Comparison of ENCODE assay signal across 18 cellular contexts in genomic region chr2:11495844-11496271, GRCh38. TPM values are rescaled to one million over a fixed set of nuclear protein-coding genes. Genes with fewer than 3 reads are reported as not detected.
DNase-seq lines count a peak whose midpoint lies in the region; ATAC-seq and TF ChIP-seq lines count a peak whose summit lies in the region.
"Had no signal": no experiment of that assay in that cellular context is flagged by ENCODE, and none has a peak within 500 bp of the region (broad histone marks: within the 10 kb centered on the region; RNA-seq: fewer than 3 reads in every experiment).

No MANE protein-coding gene starts in this region.

- H3K36me3 ChIP-seq in HUES64 (ENCODE audit: insufficient read depth, low read length) = no peaks in the 10 kb centered on the region

- H3K4me3 Mint-ChIP-seq in osteocyte (ENCODE audit: unreplicated experiment) = no peak overlapping the region
- H3K4me3 Mint-ChIP-seq: activated naive CD8-positive, alpha-beta T cell treated with anti-CD3 and anti-CD28 coated beads, Interleukin-2, amount 50 U/mL, for 24 hours; stimulated activated memory B cell treated with anti-CD40 and anti-IgM and Interleukin-4, amounts not matched to agents 10 μg/mL and 1 μg/mL and 100 μg/mL, for 72 hours had no signal

- no peaks in the 10 kb centered on the region for H3K9me3 ChIP-seq in HUES64 (ENCODE audit: insufficient read depth, low read depth, low read length)
- no peaks in the 10 kb centered on the region for H3K9me3 ChIP-seq in right cardiac atrium (ENCODE audit: control insufficient read depth, low read length)

- intact Hi-C loops in right cardiac atrium (cut with DNase I) = no loop called here

- peaks cover 50% of the 10 kb centered on the region for H3K27me3 Mint-ChIP-seq in osteocyte (ENCODE audit: unreplicated experiment)

- H3K9me3 Mint-ChIP-seq in osteocyte (ENCODE audit: unreplicated experiment) = no peaks in the 10 kb centered on the region
- H3K9me3 Mint-ChIP-seq: activated naive CD8-positive, alpha-beta T cell treated with anti-CD3 and anti-CD28 coated beads, Interleukin-2, amount 50 U/mL, for 24 hours; stimulated activated memory B cell treated with anti-CD40 and anti-IgM and Interleukin-4, amounts not matched to agents 10 μg/mL and 1 μg/mL and 100 μg/mL, for 72 hours had no signal

- ATAC-seq in right cardiac atrium = peak; percentile 35 to 69
- ATAC-seq in esophagus mucosa = no peak
- ATAC-seq in HG03565 (IDR thresholded peaks at IDR 0.05; ENCODE audit: unreplicated experiment) = no peak
- ATAC-seq: activated naive CD8-positive, alpha-beta T cell treated with anti-CD3 and anti-CD28 coated beads, Interleukin-2, amount 50 U/mL, for 24 hours; foreskin keratinocyte; stimulated activated memory B cell treated with anti-CD40 and anti-IgM and Interleukin-4, amounts not matched to agents 10 μg/mL and 1 μg/mL and 100 μg/mL, for 72 hours had no signal

- peaks cover 10% of the 10 kb centered on the region for H3K4me1 Mint-ChIP-seq in osteocyte (ENCODE audit: unreplicated experiment)
- H3K4me1 Mint-ChIP-seq: activated naive CD8-positive, alpha-beta T cell treated with anti-CD3 and anti-CD28 coated beads, Interleukin-2, amount 50 U/mL, for 24 hours had no signal

- no peak overlapping the region for H3K9ac ChIP-seq in HUES64 (ENCODE audit: low read depth, low read length)

- H3K27ac ChIP-seq in HUES64 (ENCODE audit: low read depth, low read length) (peak overlapping the region; percentile 63; the same call in 1 of the 2 replicates), angular gyrus (ENCODE audit: low read depth, low read length) (peak overlapping the region; percentile 50), right cardiac atrium (ENCODE audit: low read length) (peak overlapping the region; percentile 98)
- H3K27ac ChIP-seq: foreskin keratinocyte, VCaP had no signal

- H3K36me3 Mint-ChIP-seq in osteocyte (ENCODE audit: unreplicated experiment) = no peaks in the 10 kb centered on the region
- H3K36me3 Mint-ChIP-seq: stimulated activated memory B cell treated with anti-CD40 and anti-IgM and Interleukin-4, amounts not matched to agents 10 μg/mL and 1 μg/mL and 100 μg/mL, for 72 hours had no signal

- peak in 2 of 3 donors; percentile 18 to 61 for DNase-seq in right cardiac atrium
- DNase-seq in osteocyte (ENCODE audit: extremely low spot score, unreplicated experiment) = peak; percentile 73
- DNase-seq in NCI-H1092 (lab: John Stamatoyannopoulos, UW) = no peak
- DNase-seq in T-helper 9 cell = no peak
- DNase-seq: activated CD8-positive, alpha-beta memory T cell treated with anti-CD3 and anti-CD28 coated beads, Interleukin-2, amount 50 U/mL, for 48 hours; activated naive CD8-positive, alpha-beta T cell treated with anti-CD3 and anti-CD28 coated beads, Interleukin-2, amount 50 U/mL, for 24 hours; AML-193; foreskin keratinocyte; H7; NCI-H526 treated with DMSO at 0.1 percent for 48 hours; SHP77 treated with DMSO at 0.1 percent for 48 hours; stimulated activated CD4-positive, alpha-beta T cell treated with anti-CD3 and anti-CD28 coated beads, Interleukin-1b, Interleukin-23, amount 100 ng/mL, for 48 hours had no signal

- H3K4me1 ChIP-seq in HUES64 (ENCODE audit: insufficient read depth, low read length) (peaks cover 40% of the 10 kb centered on the region), right cardiac atrium (ENCODE audit: control insufficient read depth, insufficient read depth, low read length) (no peaks in the 10 kb centered on the region)
- H3K4me1 ChIP-seq: foreskin keratinocyte had no signal

- H3K27me3 ChIP-seq in HUES64 (ENCODE audit: insufficient read depth, low read length) (no peaks in the 10 kb centered on the region), right cardiac atrium (ENCODE audit: control insufficient read depth, insufficient read depth) (no peaks in the 10 kb centered on the region)

- H3K4me3 ChIP-seq in HUES64 (ENCODE audit: low read length) = peak overlapping the region; percentile 6; the same call in 1 of the 2 replicates
- peak overlapping the region; percentile 50 for H3K4me3 ChIP-seq in right cardiac atrium (ENCODE audit: low read length)

- H3K27ac Mint-ChIP-seq in osteocyte (ENCODE audit: unreplicated experiment) = no peak overlapping the region
- H3K27ac Mint-ChIP-seq: activated naive CD8-positive, alpha-beta T cell treated with anti-CD3 and anti-CD28 coated beads, Interleukin-2, amount 50 U/mL, for 24 hours; stimulated activated memory B cell treated with anti-CD40 and anti-IgM and Interleukin-4, amounts not matched to agents 10 μg/mL and 1 μg/mL and 100 μg/mL, for 72 hours had no signal

- TF ChIP-seq CTCF in osteocyte (IDR thresholded peaks at IDR 0.05) = no peak

- 28% methylated on average over 19 of the region's 19 CpGs for WGBS in HUES64
- 28% methylated on average over 19 of the region's 19 CpGs for WGBS in right cardiac atrium

RNA-seq across cellular contexts. Expression of gene E2F6, which starts 29.9 kb away (rescaled TPM):
- polyA plus RNA-seq in HUES64 (2013, experiment 1 of 2) = 22.5 TPM
- 21.7 TPM for polyA plus RNA-seq in HUES64 (2013, experiment 2 of 2)
- 10 to 100 TPM; 15.7 to 19.9 (median 16.2) TPM for total RNA-seq in right cardiac atrium
- polyA plus RNA-seq in right cardiac atrium = 10.9 TPM
- 14.8 and 16.9 TPM in 2 replicates for total RNA-seq in osteocyte
- total RNA-seq in esophagus mucosa = 5.0 TPM

RNA-seq across cellular contexts. Expression of gene GREB1, which starts 38.0 kb away (rescaled TPM):
- polyA plus RNA-seq in HUES64 (2013, experiment 1 of 2) = 12.2 TPM
- polyA plus RNA-seq in HUES64 (2013, experiment 2 of 2) = 16.7 TPM
- total RNA-seq in right cardiac atrium = 10 to 100 TPM in 3 of 4 donors, 1 to 10 TPM in 1; 7.3 to 17.7 (median 11.1) TPM
- polyA plus RNA-seq in right cardiac atrium = 4.6 TPM
- 0.54 and 0.55 TPM in 2 replicates for total RNA-seq in osteocyte
- 0.60 TPM for total RNA-seq in esophagus mucosa
- polyA plus RNA-seq: foreskin keratinocyte had no signal

Comparison
In these comparisons a context has a peak if more than half of its experiments do, and no peak if none do; other contexts are left out.
1. ATAC-seq: peak in right cardiac atrium (2 of 2); none in esophagus mucosa (single experiment) and HG03565 (single experiment).
2. DNase-seq: peak in right cardiac atrium (2 of 3) and osteocyte (single experiment); none in NCI-H1092 (single experiment) and T-helper 9 cell (single experiment).
3. Peak in every context shown above with its lines, with median percentiles within 50 percentile points of each other: H3K27ac ChIP-seq.